In the genomic region with DNA sequence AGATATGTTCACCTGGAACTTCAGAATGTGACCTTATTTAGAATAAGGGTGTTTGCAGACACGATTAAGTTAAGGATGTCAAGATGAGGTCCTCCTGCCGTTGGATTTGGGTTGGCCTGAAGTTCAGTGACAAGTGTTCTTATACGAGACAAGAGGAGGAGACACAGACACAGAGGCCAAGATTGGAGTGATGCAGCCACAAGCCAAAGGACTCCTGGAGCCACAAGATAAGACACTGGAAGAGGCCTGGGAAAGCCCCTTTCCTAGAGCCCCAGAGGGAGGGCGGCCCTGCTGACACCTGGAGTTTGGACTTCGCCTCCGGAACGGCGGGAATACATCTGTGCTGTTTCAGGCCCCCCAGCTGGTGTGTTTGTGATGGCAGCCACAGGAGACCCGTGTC, we compare ENCODE assay signal across 25 cellular contexts. TPM values are rescaled to one million over a fixed set of nuclear protein-coding genes. Genes with fewer than 3 reads are reported as not detected.
"Had no signal": no experiment of that assay in that cellular context is flagged by ENCODE, and none has a peak within 500 bp of the region (broad histone marks: within the 10 kb centered on the region; RNA-seq: fewer than 3 reads in every experiment).

No MANE protein-coding gene starts in this region.

- H3K27ac Mint-ChIP-seq: mesothelial cell of epicardium, nephron had no signal

- H3K4me1 Mint-ChIP-seq: nephron had no signal

- H3K4me3 ChIP-seq: dorsolateral prefrontal cortex, prostate gland, right atrium auricular region, skin epidermis, suprapubic skin, transverse colon, upper lobe of right lung, uterus had no signal

- H3K27ac ChIP-seq: dorsolateral prefrontal cortex, prostate gland, right atrium auricular region, skin epidermis, suprapubic skin, transverse colon, upper lobe of right lung, uterus had no signal

- ATAC-seq: left lobe of liver; naive thymus-derived CD4-positive, alpha-beta T cell; stimulated activated naive CD8-positive, alpha-beta T cell treated with anti-CD3 and anti-CD28 coated beads, Interleukin-15, amount 100 ng/mL, for 72 hours; upper lobe of right lung had no signal

- H3K36me3 ChIP-seq: prostate gland, right atrium auricular region, suprapubic skin, transverse colon, upper lobe of right lung, uterus had no signal

- H3K27me3 ChIP-seq: dorsolateral prefrontal cortex, right atrium auricular region, suprapubic skin, transverse colon, upper lobe of right lung, uterus had no signal

- H3K9me3 Mint-ChIP-seq: mesothelial cell of epicardium; naive thymus-derived CD4-positive, alpha-beta T cell; nephron; stimulated activated naive CD8-positive, alpha-beta T cell treated with anti-CD3 and anti-CD28 coated beads, Interleukin-15, amount 100 ng/mL, for 72 hours had no signal

- DNase-seq: dorsolateral prefrontal cortex; effector CD4-positive, alpha-beta T cell; mesenchymal stem cell; naive thymus-derived CD4-positive, alpha-beta T cell; nucleus accumbens; stimulated activated CD4-positive, alpha-beta T cell treated with anti-CD3 and anti-CD28 coated beads, Interleukin-15, amount 100 ng/mL, for 24 hours; stimulated activated CD4-positive, alpha-beta T cell treated with anti-CD3 and anti-CD28 coated beads, Interleukin-2, amount 100 ng/mL, for 48 hours; stimulated activated naive CD4-positive, alpha-beta T cell; stimulated activated naive CD8-positive, alpha-beta T cell treated with anti-CD3 and anti-CD28 coated beads, Interleukin-15, amount 100 ng/mL, for 72 hours; transverse colon; upper lobe of right lung; uterus had no signal

- H3K36me3 Mint-ChIP-seq: mesothelial cell of epicardium; naive thymus-derived CD4-positive, alpha-beta T cell had no signal

- H3K9me3 ChIP-seq: prostate gland, right atrium auricular region, suprapubic skin, transverse colon, upper lobe of right lung, uterus had no signal

- H3K4me3 Mint-ChIP-seq: mesothelial cell of epicardium; naive thymus-derived CD4-positive, alpha-beta T cell; nephron; stimulated activated naive CD8-positive, alpha-beta T cell treated with anti-CD3 and anti-CD28 coated beads, Interleukin-15, amount 100 ng/mL, for 72 hours had no signal

- H3K4me1 ChIP-seq: prostate gland, uterus had no signal

RNA-seq across cellular contexts. Expression of gene UMODL1, which starts 34.4 kb away (rescaled TPM):
- total RNA-seq: fibroblast of villous mesenchyme, frontal cortex, kidney, lung microvascular endothelial cell, mesothelial cell of epicardium, mucosa of gallbladder, osteocyte, right atrium auricular region, uterus had no signal
